ENCODE assay signal across 21 cellular contexts in the genomic region with DNA sequence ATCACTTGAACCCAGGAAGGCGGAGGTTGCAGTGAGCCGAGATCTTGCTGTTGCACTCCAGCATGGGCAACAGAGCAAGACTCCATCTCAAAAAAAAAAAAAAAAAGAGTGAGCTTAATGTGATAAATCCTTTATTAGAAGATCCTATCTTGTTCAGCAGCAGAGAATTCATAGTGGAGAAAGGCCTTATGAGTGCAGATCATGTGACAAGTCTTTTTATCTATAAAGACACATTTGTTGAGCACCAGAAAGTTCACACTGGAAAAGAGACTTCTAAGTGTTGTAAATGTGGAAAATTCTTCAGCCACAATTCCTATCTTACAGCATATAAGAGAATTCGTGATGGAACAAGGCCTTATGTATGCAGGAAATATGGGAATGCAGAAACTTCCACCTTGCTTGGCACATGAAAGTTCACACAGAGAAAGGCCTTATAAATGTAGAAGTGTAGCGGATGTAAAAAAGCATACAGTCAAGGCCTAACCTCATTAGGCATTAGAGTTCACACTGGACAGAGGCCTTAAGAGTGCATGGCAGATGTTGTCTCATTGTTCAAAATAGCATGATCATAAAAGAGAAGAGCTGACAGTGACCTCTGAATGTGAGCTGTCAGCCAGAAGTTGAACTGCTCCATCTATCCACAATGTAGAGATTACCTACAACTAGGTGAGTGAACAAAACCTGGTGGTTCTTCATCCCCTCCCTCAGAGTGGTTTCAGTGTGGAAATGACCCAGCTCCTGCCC. TPM values are rescaled to one million over a fixed set of nuclear protein-coding genes. Genes with fewer than 3 reads are reported as not detected.
DNase-seq lines count a peak whose midpoint lies in the region; ATAC-seq and TF ChIP-seq lines count a peak whose summit lies in the region.
"Had no signal": no experiment of that assay in that cellular context is flagged by ENCODE, and none has a peak within 500 bp of the region (broad histone marks: within the 10 kb centered on the region; RNA-seq: fewer than 3 reads in every experiment).

No MANE protein-coding gene starts in this region.

- H3K36me3 Mint-ChIP-seq in T-cell, result peaks cover 17% of the 10 kb centered on the region

- no peaks in the 10 kb centered on the region for H3K36me3 ChIP-seq in right atrium auricular region
- H3K36me3 ChIP-seq in gastrocnemius medialis, result no peaks in the 10 kb centered on the region
- H3K36me3 ChIP-seq in Peyer's patch, result no peaks in the 10 kb centered on the region
- H3K36me3 ChIP-seq: left lung, thyroid gland had no signal

- H3K27me3 ChIP-seq in right atrium auricular region, result no peaks in the 10 kb centered on the region
- H3K27me3 ChIP-seq in gastrocnemius medialis, result no peaks in the 10 kb centered on the region
- no peaks in the 10 kb centered on the region for H3K27me3 ChIP-seq in Peyer's patch
- H3K27me3 ChIP-seq: left lung, thyroid gland had no signal

- no peak for ATAC-seq in T-cell (replicated peaks in 1 of 4)
- ATAC-seq in gastrocnemius medialis, result peak in 1 of 2 donors; percentile 70
- ATAC-seq in HG03520 (IDR thresholded peaks at IDR 0.05; ENCODE audit: unreplicated experiment), result no peak

- H3K27ac ChIP-seq in right atrium auricular region (peak overlapping the region; percentile 29 to 61), gastrocnemius medialis (peak overlapping the region in 3 of 4 donors; percentile 19 to 41 (median 25)), Peyer's patch (no peak overlapping the region)
- H3K27ac ChIP-seq: 22Rv1, C4-2B, thyroid gland had no signal

- H3K4me1 Mint-ChIP-seq in T-cell, result peaks cover 72 to 75% (median 74%) of the 10 kb centered on the region in 3 donors

- H3K27ac Mint-ChIP-seq in T-cell, result peak overlapping the region; percentile 25 to 49

- in situ Hi-C loops in gastrocnemius medialis (cut with MboI; ENCODE audit: low sequenced_read_pairs in 4 of 4), result no loop called here
- in situ Hi-C loops in G401 (cut with HindIII; ENCODE audit: low sequenced_read_pairs), result no loop called here

- intact Hi-C loops in gastrocnemius medialis (cut with DNase I; ENCODE audit: low total_unique reads), result no loop called here

- H3K4me1 ChIP-seq in right atrium auricular region (peaks cover 0 to 52% of the 10 kb centered on the region in 2 donors), gastrocnemius medialis (peaks cover 23 to 27% of the 10 kb centered on the region in 2 donors), Peyer's patch (peaks cover 0 to 13% (median 0%) of the 10 kb centered on the region in 4 donors)

- no peaks in the 10 kb centered on the region for H3K27me3 Mint-ChIP-seq in T-cell
- H3K27me3 Mint-ChIP-seq: activated naive CD4-positive, alpha-beta T cell treated with anti-CD3 and anti-CD28 coated beads, Interleukin-2, amount 10 ng/mL, durations not matched to agents 7 days and 5 days had no signal

- DNase-seq in NCI-H82 (lab: John Stamatoyannopoulos, UW) (peak; percentile 15), NCI-H82 treated with DMSO at 0.1 percent for 48 hours (lab: John Stamatoyannopoulos, UW; ENCODE audit: unreplicated experiment) (no peak), T-cell (no peak), right atrium auricular region (ENCODE audit: low spot score) (no peak), gastrocnemius medialis (no peak), G401 (ENCODE audit: low spot score) (no peak), Peyer's patch (no peak)
- DNase-seq: activated CD4-positive, alpha-beta T cell treated with anti-CD3 and anti-CD28 coated beads for 1 hour; activated CD8-positive, alpha-beta memory T cell treated with anti-CD3 and anti-CD28 coated beads, Interleukin-2, amount 50 U/mL, for 4 hours; activated naive CD4-positive, alpha-beta T cell treated with anti-CD3 and anti-CD28 coated beads, Interleukin-2, amount 10 ng/mL, durations not matched to agents 7 days and 5 days; caudate nucleus; foreskin fibroblast; left lung; NCI-H187 treated with DMSO at 0.1 percent for 48 hours; NCI-H526 treated with DMSO at 0.1 percent for 48 hours; nephron progenitor cell; stimulated activated CD4-positive, alpha-beta T cell treated with anti-CD3 and anti-CD28 coated beads, Interleukin-2, amount 100 ng/mL, for 24 hours; thyroid gland had no signal

- TF ChIP-seq POLR2A in gastrocnemius medialis (IDR thresholded peaks at IDR 0.05) (no peak), Peyer's patch (IDR thresholded peaks at IDR 0.05) (no peak)

- H3K9me3 ChIP-seq in right atrium auricular region (no peaks in the 10 kb centered on the region), gastrocnemius medialis (no peaks in the 10 kb centered on the region), Peyer's patch (no peaks in the 10 kb centered on the region)
- H3K9me3 ChIP-seq: left lung, thyroid gland had no signal

- H3K4me3 Mint-ChIP-seq in T-cell, result peak overlapping the region in 1 of 3 donors; percentile 44
- H3K4me3 Mint-ChIP-seq: activated naive CD4-positive, alpha-beta T cell treated with anti-CD3 and anti-CD28 coated beads, Interleukin-2, amount 10 ng/mL, durations not matched to agents 7 days and 5 days; nephron progenitor cell had no signal

- H3K9me3 Mint-ChIP-seq in T-cell, result no peaks in the 10 kb centered on the region

- H3K4me3 ChIP-seq in right atrium auricular region, result no peak overlapping the region
- no peak overlapping the region for H3K4me3 ChIP-seq in gastrocnemius medialis
- no peak overlapping the region for H3K4me3 ChIP-seq in Peyer's patch
- H3K4me3 ChIP-seq: left lung, thyroid gland had no signal

- POLR2A ChIA-PET in T-cell (lab: Charles Lee), result no interaction called here

- TF ChIP-seq CTCF in right atrium auricular region (IDR thresholded peaks at IDR 0.05), result no peak
- no peak for TF ChIP-seq CTCF in gastrocnemius medialis (IDR thresholded peaks at IDR 0.05 in 4 of 5, conservative IDR thresholded peaks at IDR 0.05 in 1 of 5)
- no peak for TF ChIP-seq CTCF in Peyer's patch (IDR thresholded peaks at IDR 0.05)

- CTCF ChIA-PET in T-cell (lab: Charles Lee), result interaction anchor here (0.5 to 0.6 kb wide), 2 partner anchors 194 to 462 kb away, joined by 3 to 4 read pairs; no protein-coding TSS in a partner anchor

RNA-seq across cellular contexts. Expression of a gene that starts 16.7 kb away (rescaled TPM):
- 100 to 1,000 TPM in 4 of 5 donors, 10 to 100 TPM in 1; 99.5 to 146 (median 113) TPM for total RNA-seq in T-cell
- total RNA-seq in right atrium auricular region, result 10 to 100 TPM; 40.8 to 42.0 TPM
- total RNA-seq in gastrocnemius medialis, result 10 to 100 TPM; 20.1 to 42.5 (median 33.4) TPM
- total RNA-seq in G401 (2014; rRNA removed; shearing (Covaris generic)), result 60.7 and 117 TPM in 2 replicates
- 10 to 100 TPM; 42.9 to 83.3 (median 62.7) TPM for total RNA-seq in Peyer's patch

RNA-seq across cellular contexts. Expression of a gene that starts 38.3 kb away (rescaled TPM):
- total RNA-seq in T-cell, result 10 to 100 TPM; 11.7 to 17.9 (median 15.9) TPM
- 10 to 100 TPM; 20.1 to 30.0 TPM for total RNA-seq in right atrium auricular region
- 10 to 100 TPM in 2 of 4 donors, 1 to 10 TPM in 2; 7.1 to 22.0 (median 9.8) TPM for total RNA-seq in gastrocnemius medialis
- 6.0 and 10.3 TPM in 2 replicates for total RNA-seq in G401 (2014; rRNA removed; shearing (Covaris generic))
- total RNA-seq in Peyer's patch, result 10 to 100 TPM in 2 of 4 donors, 1 to 10 TPM in 2; 7.4 to 12.7 (median 10.4) TPM

Comparison
In these comparisons a context has a peak if more than half of its experiments do, and no peak if none do; other contexts are left out.
1. H3K27ac ChIP-seq: peak in right atrium auricular region (2 of 2) and gastrocnemius medialis (3 of 4); none in Peyer's patch (0 of 4).